Comparison of ENCODE assay signal across 8 cellular contexts in the genomic region with DNA sequence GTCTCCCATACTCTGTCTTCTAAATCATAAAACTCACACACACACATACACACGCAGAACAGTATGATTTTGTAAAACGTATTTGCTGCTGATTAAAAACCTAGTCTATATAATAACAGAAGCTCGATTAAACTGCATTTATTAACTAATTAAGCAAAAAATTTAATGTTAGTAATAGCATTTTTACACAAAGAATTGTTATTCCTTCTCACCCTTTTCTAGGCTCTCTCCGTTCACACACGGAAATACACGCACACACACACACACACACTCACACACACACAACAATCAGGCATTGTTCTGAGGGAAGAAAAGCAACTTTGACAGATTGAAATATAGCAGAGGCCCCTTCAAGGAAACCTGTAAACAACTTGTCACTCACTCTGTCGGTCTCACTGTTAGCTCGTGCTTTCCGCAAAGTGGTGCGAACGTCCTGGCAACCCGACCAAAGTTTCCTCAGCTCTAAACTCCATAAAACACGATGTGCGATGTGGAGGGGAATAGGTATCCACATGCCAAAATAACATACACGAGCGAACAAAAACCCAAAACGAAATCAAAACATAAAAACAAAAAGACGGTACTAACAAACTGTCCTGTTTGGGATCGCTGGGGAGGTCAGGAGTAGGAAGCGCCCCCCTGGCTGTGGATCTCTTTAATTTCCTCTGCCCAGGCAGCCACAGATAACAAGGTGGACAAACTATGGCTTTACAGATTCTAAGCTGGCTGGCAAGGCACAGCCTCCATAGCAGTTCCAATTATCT. TPM values are rescaled to one million over a fixed set of nuclear protein-coding genes. Genes with fewer than 3 reads are reported as not detected.
DNase-seq lines count a peak whose midpoint lies in the region; ATAC-seq and TF ChIP-seq lines count a peak whose summit lies in the region.

No MANE protein-coding gene starts in this region.

- H3K79me2 ChIP-seq in hepatocyte = no peaks in the 10 kb centered on the region

- no peaks in the 10 kb centered on the region for H4K20me1 ChIP-seq in hepatocyte (ENCODE audit: insufficient read depth, poor library complexity, severe bottlenecking)

- peak overlapping the region; percentile 27 for H3K27ac ChIP-seq in hepatocyte

- in situ Hi-C loops in HAP-1 (cut with MboI; ENCODE audit: low sequenced_read_pairs) = no loop called here
- in situ Hi-C loops in GM13977 (cut with MboI; ENCODE audit: low pct_unique_long_range_greater_than_20kb, low sequenced_read_pairs, unreplicated experiment) = no loop called here

- H3K4me1 ChIP-seq in HAP-1 (peaks cover 27% of the 10 kb centered on the region), adipocyte (ENCODE audit: control insufficient read depth, insufficient read depth, low read length) (peaks cover 12% of the 10 kb centered on the region), hepatocyte (ENCODE audit: insufficient read depth) (no peaks in the 10 kb centered on the region)

- 1% methylated on average over 20 of the region's 20 CpGs for WGBS in hepatocyte (ENCODE audit: low lambda C conversion rate, missing lambda C conversion rate)

- H3K9ac ChIP-seq in adipocyte (ENCODE audit: low read length) = peak overlapping the region; percentile 41

- no peaks in the 10 kb centered on the region for H3K9me2 ChIP-seq in hepatocyte (replicated peaks; ENCODE audit: insufficient read depth)

- no peaks in the 10 kb centered on the region for H3K9me3 ChIP-seq in HAP-1
- H3K9me3 ChIP-seq in adipocyte (ENCODE audit: control insufficient read depth, low read length) = no peaks in the 10 kb centered on the region
- H3K9me3 ChIP-seq in hepatocyte (ENCODE audit: low read depth) = no peaks in the 10 kb centered on the region

- DNase-seq in HAP-1 (ENCODE audit: low spot score in 2 of 2) = peak; percentile 49 to 50
- DNase-seq in adipocyte (ENCODE audit: low read depth) = peak; percentile 3
- peak; percentile 10 for DNase-seq in hepatocyte (ENCODE audit: low spot score)
- DNase-seq in retinal pigment epithelial cell (ENCODE audit: low read depth) = no peak
- DNase-seq in stimulated activated CD4-positive, alpha-beta T cell treated with anti-CD3 and anti-CD28 coated beads, Interleukin-12 subunit alpha, Interleukin-12 subunit beta, amount 100 ng/mL, for 4 hours = no peak
- DNase-seq in GM13977 (ENCODE audit: low spot score) = no peak
- no peak for DNase-seq in stimulated activated CD4-positive, alpha-beta T cell treated with anti-CD3 and anti-CD28 coated beads, Interleukin-2, amount 100 ng/mL, for 24 hours

- no peaks in the 10 kb centered on the region for H3K36me3 ChIP-seq in HAP-1 (replicated peaks)
- no peaks in the 10 kb centered on the region for H3K36me3 ChIP-seq in adipocyte (ENCODE audit: control insufficient read depth, insufficient read depth, low read length, severe bottlenecking)
- H3K36me3 ChIP-seq in hepatocyte (replicated peaks; ENCODE audit: insufficient read depth, low read depth) = no peaks in the 10 kb centered on the region

- H3K4me2 ChIP-seq in hepatocyte = peak overlapping the region; percentile 84

- H3K4me3 ChIP-seq in HAP-1 = peak overlapping the region; percentile 39
- H3K4me3 ChIP-seq in adipocyte (ENCODE audit: low read length) = peak overlapping the region; percentile 91
- H3K4me3 ChIP-seq in hepatocyte = peak overlapping the region; percentile 41
- peak overlapping the region; percentile 59 for H3K4me3 ChIP-seq in retinal pigment epithelial cell (ENCODE audit: low read length)

- H2AFZ ChIP-seq in hepatocyte = peak overlapping the region; percentile 75

- H3K27me3 ChIP-seq in HAP-1 (ENCODE audit: low read depth) (no peaks in the 10 kb centered on the region), adipocyte (replicated peaks; ENCODE audit: control insufficient read depth, insufficient read depth, low read length) (no peaks in the 10 kb centered on the region), hepatocyte (no peaks in the 10 kb centered on the region)

- TF ChIP-seq CTCF in hepatocyte (IDR thresholded peaks at IDR 0.05; ENCODE audit: poor library complexity) (no peak), retinal pigment epithelial cell (conservative IDR thresholded peaks at IDR 0.05; ENCODE audit: low read depth, low read length) (no peak), GM13977 (IDR thresholded peaks at IDR 0.05; ENCODE audit: extremely low read depth, insufficient read depth, missing control alignments) (no peak)

- no peak for ATAC-seq in HG03025 (IDR thresholded peaks at IDR 0.05; ENCODE audit: low FRiP score, unreplicated experiment)

RNA-seq across cellular contexts. Expression of gene SOX5, which starts 0.7 kb away (rescaled TPM):
- total RNA-seq in hepatocyte = 26.4 and 26.9 TPM in 2 replicates
- polyA plus RNA-seq in hepatocyte = 14.8 and 15.1 TPM in 2 replicates

Comparison
In these comparisons a context has a peak if more than half of its experiments do, and no peak if none do; other contexts are left out.
1. DNase-seq: peak in HAP-1 (2 of 2), adipocyte (single experiment) and hepatocyte (single experiment); none in retinal pigment epithelial cell (single experiment), stimulated activated CD4-positive, alpha-beta T cell treated with anti-CD3 and anti-CD28 coated beads, Interleukin-12 subunit alpha, Interleukin-12 subunit beta, amount 100 ng/mL, for 4 hours (single experiment), GM13977 (single experiment) and stimulated activated CD4-positive, alpha-beta T cell treated with anti-CD3 and anti-CD28 coated beads, Interleukin-2, amount 100 ng/mL, for 24 hours (0 of 2).
2. H3K4me3 ChIP-seq: peak in every context shown above with its lines; median percentile 91 in adipocyte; 59 in retinal pigment epithelial cell; 41 in hepatocyte; 39 in HAP-1.